ENCODE assay signal across 27 cellular contexts in the genomic region with DNA sequence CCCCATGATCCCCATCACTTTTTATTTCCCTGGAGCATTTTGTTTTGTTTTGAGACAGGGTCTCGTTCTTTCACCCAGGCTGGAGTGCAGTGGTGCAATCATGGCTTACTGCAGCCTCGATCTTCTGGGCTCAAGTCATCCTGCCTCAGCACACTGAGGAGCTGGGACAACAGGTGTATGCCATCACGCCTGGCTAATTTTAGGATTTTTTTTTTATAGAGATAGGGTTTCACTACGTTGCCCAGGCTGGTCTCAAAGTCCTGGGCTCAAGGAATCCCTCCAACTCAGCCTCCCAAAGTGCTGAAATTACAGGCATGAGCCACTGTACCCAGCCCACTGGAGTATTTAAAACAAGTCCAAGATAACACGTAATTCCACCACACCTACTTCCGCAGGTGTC.
"Had no signal": no experiment of that assay in that cellular context is flagged by ENCODE, and none has a peak within 500 bp of the region (broad histone marks: within the 10 kb centered on the region; RNA-seq: fewer than 3 reads in every experiment).

No MANE protein-coding gene starts in this region.

- H3K4me1 Mint-ChIP-seq: activated CD4-positive, alpha-beta T cell treated with anti-CD3 and anti-CD28 coated beads for 36 hours; T-cell had no signal

- H3K27me3 Mint-ChIP-seq: activated CD4-positive, alpha-beta T cell treated with anti-CD3 and anti-CD28 coated beads for 36 hours; activated naive CD8-positive, alpha-beta T cell; effector memory CD8-positive, alpha-beta T cell; T-cell had no signal

- DNase-seq: activated CD4-positive, alpha-beta T cell treated with anti-CD3 and anti-CD28 coated beads for 36 hours; activated CD4-positive, CD25-positive, alpha-beta regulatory T cell; activated CD8-positive, alpha-beta memory T cell treated with anti-CD3 and anti-CD28 coated beads for 24 hours; activated effector memory CD4-positive, alpha-beta T cell treated with Interleukin-2 at 50 U/mL for 16 hours; activated naive CD4-positive, alpha-beta T cell treated with Interleukin-2 at 50 U/mL for 16 hours; anterior cingulate cortex; cerebellar nuclear complex; dorsolateral prefrontal cortex; effector memory CD8-positive, alpha-beta T cell; foreskin fibroblast; heart right ventricle; mesendoderm; nucleus accumbens; pancreas; sigmoid colon; stimulated activated CD4-positive, alpha-beta T cell treated with anti-CD3 and anti-CD28 coated beads, Interleukin-1b, Interleukin-23, amount 100 ng/mL, for 48 hours; stimulated activated naive CD8-positive, alpha-beta T cell treated with anti-CD3 and anti-CD28 coated beads, Interleukin-15, Interleukin-2, amounts not matched to agents 100 U/mL and 50 U/mL, for 24 hours; T-cell; trophoblast cell had no signal

- H3K36me3 ChIP-seq: colonic mucosa, pancreas, prostate gland had no signal

- H3K4me1 ChIP-seq: colonic mucosa, pancreas, prostate gland, sigmoid colon had no signal

- H3K4me3 ChIP-seq: colonic mucosa, dorsolateral prefrontal cortex, heart right ventricle, left ventricle myocardium inferior, lung, pancreas, prostate gland, sigmoid colon, smooth muscle cell, thoracic aorta had no signal

- H3K27ac ChIP-seq: colonic mucosa, heart right ventricle, left ventricle myocardium inferior, pancreas, prostate gland, sigmoid colon, thoracic aorta had no signal

- H3K27me3 ChIP-seq: colonic mucosa, dorsolateral prefrontal cortex, heart right ventricle, pancreas, sigmoid colon had no signal

- ATAC-seq: activated CD4-positive, alpha-beta T cell treated with anti-CD3 and anti-CD28 coated beads for 36 hours; effector memory CD8-positive, alpha-beta T cell; pancreas; stimulated activated naive CD8-positive, alpha-beta T cell treated with anti-CD3 and anti-CD28 coated beads, Interleukin-15, Interleukin-2, amounts not matched to agents 100 U/mL and 50 U/mL, for 24 hours; T-cell had no signal

- H3K9me3 Mint-ChIP-seq: effector memory CD8-positive, alpha-beta T cell; T-cell; T-helper 2 cell treated with Interferon-gamma antibody and Interleukin-4, amounts not matched to agents 5 μg/mL and 100 μg/mL, for 36 hours had no signal

- H3K4me3 Mint-ChIP-seq: activated CD4-positive, alpha-beta T cell treated with anti-CD3 and anti-CD28 coated beads for 36 hours; activated naive CD8-positive, alpha-beta T cell; effector memory CD8-positive, alpha-beta T cell; T-cell; T-helper 2 cell treated with Interferon-gamma antibody and Interleukin-4, amounts not matched to agents 5 μg/mL and 100 μg/mL, for 36 hours had no signal

- H3K27ac Mint-ChIP-seq: activated CD4-positive, alpha-beta T cell treated with anti-CD3 and anti-CD28 coated beads for 36 hours; activated naive CD8-positive, alpha-beta T cell; T-cell; T-helper 2 cell treated with Interferon-gamma antibody and Interleukin-4, amounts not matched to agents 5 μg/mL and 100 μg/mL, for 36 hours had no signal

- H3K9me3 ChIP-seq: colonic mucosa, heart right ventricle, left ventricle myocardium inferior, pancreas, prostate gland, sigmoid colon, thoracic aorta had no signal
